In genomic region chr2:128325665-128326181, GRCh38 we compare ENCODE assay signal across 19 cellular contexts. TPM values are rescaled to one million over a fixed set of nuclear protein-coding genes. Genes with fewer than 3 reads are reported as not detected.
DNase-seq lines count a peak whose midpoint lies in the region; ATAC-seq, FAIRE-seq and TF ChIP-seq lines count a peak whose summit lies in the region.
"Had no signal": no experiment of that assay in that cellular context is flagged by ENCODE, and none has a peak within 500 bp of the region (broad histone marks: within the 10 kb centered on the region; RNA-seq: fewer than 3 reads in every experiment).

No MANE protein-coding gene starts in this region.

- CTCF ChIA-PET in WTC11 (lab: Charles Lee), result interaction anchor here (1.0 kb wide), 1 partner anchor 62 kb away, joined by 3 read pairs; no protein-coding TSS in a partner anchor

- H3K4ac ChIP-seq in mesendoderm (ENCODE audit: low read depth, low read length), result no peak overlapping the region

- H3K4me1 ChIP-seq in DND-41 (ENCODE audit: insufficient read depth, low read length) (peaks cover 33% of the 10 kb centered on the region), right cardiac atrium (ENCODE audit: control insufficient read depth, insufficient read depth, low read length) (no peaks in the 10 kb centered on the region), rectal smooth muscle tissue (ENCODE audit: control insufficient read depth, insufficient read depth, low read length) (peaks cover 7% of the 10 kb centered on the region), mesendoderm (ENCODE audit: control insufficient read depth, low read depth, low read length) (peaks cover 4% of the 10 kb centered on the region), small intestine (ENCODE audit: control insufficient read depth in 2 of 2, insufficient read depth in 1 of 2, low read depth in 1 of 2, low read length in 1 of 2) (no peaks in the 10 kb centered on the region)

- H3K9me3 Mint-ChIP-seq in WTC11, result no peaks in the 10 kb centered on the region
- H3K9me3 Mint-ChIP-seq: T-helper 1 cell treated with Interleukin-12 subunit alpha and Interleukin-12 subunit beta and Interleukin-4 antibody, amounts not matched to agents 30 μg/mL and 1 μg/mL, for 36 hours had no signal

- H4K5ac ChIP-seq in mesendoderm (ENCODE audit: low read length), result no peak overlapping the region

- H4K8ac ChIP-seq in mesendoderm (ENCODE audit: low read depth, low read length), result no peak overlapping the region

- no peak overlapping the region for H2BK5ac ChIP-seq in mesendoderm (ENCODE audit: low read length)

- H3K4me3 ChIP-seq in DND-41 (ENCODE audit: low read depth in 1 of 2, low read length in 2 of 2), result no peak overlapping the region
- H3K4me3 ChIP-seq in right cardiac atrium (ENCODE audit: low read length), result no peak overlapping the region
- no peak overlapping the region for H3K4me3 ChIP-seq in rectal smooth muscle tissue (ENCODE audit: low read length)
- no peak overlapping the region for H3K4me3 ChIP-seq in mesendoderm (ENCODE audit: low read length)
- H3K4me3 ChIP-seq in small intestine (ENCODE audit: low read depth in 1 of 2, low read length in 2 of 2), result no peak overlapping the region
- H3K4me3 ChIP-seq: hepatocyte, left lung, neural progenitor cell, suprapubic skin had no signal

- H3K4me1 Mint-ChIP-seq in WTC11, result peaks cover 17% of the 10 kb centered on the region

- H3K36me3 ChIP-seq in DND-41 (ENCODE audit: insufficient read depth, low read length) (no peaks in the 10 kb centered on the region), rectal smooth muscle tissue (ENCODE audit: control insufficient read depth, insufficient read depth, low read length) (no peaks in the 10 kb centered on the region), mesendoderm (ENCODE audit: control insufficient read depth, insufficient read depth, low read length) (no peaks in the 10 kb centered on the region), small intestine (ENCODE audit: control insufficient read depth in 2 of 2, insufficient read depth in 2 of 2, low read length in 2 of 2) (no peaks in the 10 kb centered on the region)
- H3K36me3 ChIP-seq: left lung, neural progenitor cell, suprapubic skin had no signal

- H2BK120ac ChIP-seq in mesendoderm (ENCODE audit: low read depth, low read length), result no peak overlapping the region

- intact Hi-C loops in right cardiac atrium (cut with DNase I), result no loop called here

- no peaks in the 10 kb centered on the region for H3K36me3 Mint-ChIP-seq in WTC11
- H3K36me3 Mint-ChIP-seq: neural progenitor cell had no signal

- H3K23ac ChIP-seq in mesendoderm (ENCODE audit: low read length), result no peak overlapping the region

- no peak overlapping the region for H2BK15ac ChIP-seq in mesendoderm (replicated peaks; ENCODE audit: low read depth)

- no peaks in the 10 kb centered on the region for H3K9me3 ChIP-seq in DND-41 (ENCODE audit: insufficient read depth, low read length, severe bottlenecking)
- no peaks in the 10 kb centered on the region for H3K9me3 ChIP-seq in right cardiac atrium (ENCODE audit: control insufficient read depth, low read length)
- H3K9me3 ChIP-seq in small intestine (ENCODE audit: control insufficient read depth, low read depth), result no peaks in the 10 kb centered on the region
- H3K9me3 ChIP-seq: left lung, suprapubic skin had no signal

- H3K27ac ChIP-seq in DND-41 (ENCODE audit: low read length) (no peak overlapping the region), right cardiac atrium (ENCODE audit: low read length) (no peak overlapping the region), rectal smooth muscle tissue (ENCODE audit: low read depth, low read length) (peak overlapping the region; percentile 70), mesendoderm (ENCODE audit: low read depth, low read length) (no peak overlapping the region), small intestine (ENCODE audit: low read depth in 1 of 2, low read length in 1 of 2) (no peak overlapping the region)
- H3K27ac ChIP-seq: hepatocyte, KMS-11, left lung, neural progenitor cell, suprapubic skin had no signal

- DNase-seq in DND-41 (peak; percentile 1), WTC11 (ENCODE audit: low spot score) (no peak), right cardiac atrium (peak in 2 of 3 donors; percentile 28 to 64), mesendoderm (no peak), small intestine (no peak), KBM-7 (no peak)
- DNase-seq: activated CD4-positive, alpha-beta T cell treated with anti-CD3 and anti-CD28 coated beads for 4 hours; DMS53; NCI-H1436 treated with DMSO at 0.1 percent for 48 hours; NCI-H524 had no signal

- no peak overlapping the region for H2AFZ ChIP-seq in DND-41 (ENCODE audit: low read depth, low read length)
- H2AFZ ChIP-seq: hepatocyte, neural progenitor cell had no signal

- no peak for FAIRE-seq in small intestine (lab: Jason Lieb, UNC)

- H4K20me1 ChIP-seq in DND-41 (ENCODE audit: insufficient read depth, low read length), result no peaks in the 10 kb centered on the region

- in situ Hi-C loops in KBM-7 (cut with MboI; ENCODE audit: low pct_unique_long_range_greater_than_20kb, low sequenced_read_pairs), result no loop called here

- peak overlapping the region; percentile 60; the same call in 1 of the 2 replicates for H3K27ac Mint-ChIP-seq in WTC11
- H3K27ac Mint-ChIP-seq: B cell; T-helper 1 cell treated with Interleukin-12 subunit alpha and Interleukin-12 subunit beta and Interleukin-4 antibody, amounts not matched to agents 30 μg/mL and 1 μg/mL, for 36 hours had no signal

- no peaks in the 10 kb centered on the region for H3K27me3 ChIP-seq in DND-41 (ENCODE audit: insufficient read depth, low read length, poor library complexity)
- H3K27me3 ChIP-seq in right cardiac atrium (ENCODE audit: control insufficient read depth, insufficient read depth), result no peaks in the 10 kb centered on the region
- H3K27me3 ChIP-seq in rectal smooth muscle tissue (ENCODE audit: control insufficient read depth, insufficient read depth, low read length), result no peaks in the 10 kb centered on the region
- H3K27me3 ChIP-seq in mesendoderm (ENCODE audit: insufficient read depth, low read length, poor library complexity), result no peaks in the 10 kb centered on the region
- H3K27me3 ChIP-seq in small intestine (ENCODE audit: control insufficient read depth in 2 of 2, insufficient read depth in 2 of 2, low read length in 2 of 2), result no peaks in the 10 kb centered on the region
- H3K27me3 ChIP-seq: hepatocyte, left lung, suprapubic skin had no signal

- H3K79me2 ChIP-seq in DND-41 (ENCODE audit: insufficient read depth, low read length) (no peaks in the 10 kb centered on the region), mesendoderm (ENCODE audit: control insufficient read depth, insufficient read depth, low read length) (no peaks in the 10 kb centered on the region)
- H3K79me2 ChIP-seq: hepatocyte had no signal

- 56% methylated on average over 12 of the region's 12 CpGs for WGBS in right cardiac atrium
- no CpG with 5 or more reads among the region's 12 CpGs for WGBS in mesendoderm (ENCODE audit: extremely low coverage, insufficient coverage, low lambda C conversion rate)
- 18 to 61% (median 35%) methylated on average over 12 of the region's 12 CpGs for WGBS in small intestine, 3 donors

- H3K4me2 ChIP-seq in DND-41 (ENCODE audit: insufficient read depth, low read length) (no peak overlapping the region), mesendoderm (ENCODE audit: low read length) (no peak overlapping the region)
- H3K4me2 ChIP-seq: hepatocyte, KMS-11, neural progenitor cell had no signal

- H3K9ac ChIP-seq in DND-41 (ENCODE audit: low read depth, low read length), result no peak overlapping the region
- no peak overlapping the region for H3K9ac ChIP-seq in rectal smooth muscle tissue (ENCODE audit: low read length)
- no peak overlapping the region for H3K9ac ChIP-seq in mesendoderm (ENCODE audit: low read length)
- H3K9ac ChIP-seq: KMS-11, neural progenitor cell had no signal

- TF ChIP-seq CTCF in DND-41 (IDR thresholded peaks at IDR 0.05; ENCODE audit: borderline replicate concordance, extremely low read depth, low read length, poor library complexity, severe bottlenecking) (no peak), WTC11 (IDR thresholded peaks at IDR 0.05) (no peak)

- H3K18ac ChIP-seq in mesendoderm (ENCODE audit: low read length), result no peak overlapping the region

- POLR2A ChIA-PET in WTC11 (lab: Charles Lee), result no interaction called here

- peaks cover 9% of the 10 kb centered on the region for H3K27me3 Mint-ChIP-seq in WTC11 (ENCODE audit: low read depth)
- H3K27me3 Mint-ChIP-seq: B cell had no signal

- H3K56ac ChIP-seq in mesendoderm (ENCODE audit: low read length), result no peak overlapping the region

- ATAC-seq in DND-41 (ENCODE audit: insufficient read depth, low read depth) (no peak), WTC11 (no peak), right cardiac atrium (peak; percentile 42 to 46), HG03571 (IDR thresholded peaks at IDR 0.05; ENCODE audit: unreplicated experiment) (no peak)
- ATAC-seq: left lung had no signal

- H3K4me3 Mint-ChIP-seq in WTC11, result no peak overlapping the region
- H3K4me3 Mint-ChIP-seq: B cell; neural progenitor cell; T-helper 1 cell treated with Interleukin-12 subunit alpha and Interleukin-12 subunit beta and Interleukin-4 antibody, amounts not matched to agents 30 μg/mL and 1 μg/mL, for 36 hours had no signal

- H3K79me1 ChIP-seq in mesendoderm (ENCODE audit: low read length), result no peaks in the 10 kb centered on the region

- no peak overlapping the region for H2AK5ac ChIP-seq in mesendoderm (ENCODE audit: low read length)

TF ChIP-seq in WTC11, 78 proteins besides CTCF, POLR2A, EP300 and RAD21 (continues in another document):
- TF ChIP-seq NR3C1 (CRISPR knock-in tag; conservative IDR thresholded peaks at IDR 0.05; ENCODE audit: low read depth) (no peak), ZNF416 (CRISPR knock-in tag; IDR thresholded peaks at IDR 0.05) (no peak), ELF4 (CRISPR knock-in tag; IDR thresholded peaks at IDR 0.05; ENCODE audit: low read depth) (no peak), ZBTB21 (CRISPR knock-in tag; IDR thresholded peaks at IDR 0.05; ENCODE audit: borderline replicate concordance) (no peak), TCF7 (CRISPR knock-in tag; IDR thresholded peaks at IDR 0.05; ENCODE audit: low read depth) (no peak), CBFB (CRISPR knock-in tag; IDR thresholded peaks at IDR 0.05; ENCODE audit: low read depth) (no peak), EMX1 (CRISPR knock-in tag; IDR thresholded peaks at IDR 0.05) (no peak)

RNA-seq across cellular contexts. Expression of gene HS6ST1, which starts 7.1 kb away (rescaled TPM):
- total RNA-seq in WTC11 (2021) (50.3 to 55.5 TPM (median 55.1 TPM) in 3 replicates), right cardiac atrium (10 to 100 TPM; 13.3 to 28.4 (median 21.1) TPM)
- polyA plus RNA-seq in right cardiac atrium (19.8 TPM), small intestine (10 to 100 TPM in 1 of 3 donors, 1 to 10 TPM in 2; 4.0 to 20.7 (median 6.5) TPM)
- 29.4 TPM for polyA plus RNA-seq in mesendoderm (2013, experiment 1 of 2)
- polyA plus RNA-seq in mesendoderm (2013, experiment 2 of 2), result 29.5 TPM

Comparison
In these comparisons a context has a peak if more than half of its experiments do, and no peak if none do; other contexts are left out.
1. ATAC-seq: peak in right cardiac atrium (2 of 2); none in DND-41 (single experiment), WTC11 (single experiment) and HG03571 (single experiment).
2. DNase-seq: peak in DND-41 (single experiment) and right cardiac atrium (2 of 3); none in WTC11 (single experiment), mesendoderm (single experiment), small intestine (single experiment) and KBM-7 (single experiment).